13 cellular contexts compared by ENCODE assay signal in genomic region chr10:101968910-101969321, GRCh38.
DNase-seq lines count a peak whose midpoint lies in the region; ATAC-seq and TF ChIP-seq lines count a peak whose summit lies in the region.
"Had no signal": no experiment of that assay in that cellular context is flagged by ENCODE, and none has a peak within 500 bp of the region (broad histone marks: within the 10 kb centered on the region; RNA-seq: fewer than 3 reads in every experiment).

No MANE protein-coding gene starts in this region.

- peak overlapping the region; percentile 25 for H3K27ac Mint-ChIP-seq in CD4-positive, alpha-beta T cell
- H3K27ac Mint-ChIP-seq in brain, result peak overlapping the region in 3 of 5 experiments; percentile 31 to 72 (median 57)

- H3K4me1 Mint-ChIP-seq in CD4-positive, alpha-beta T cell (ENCODE audit: low read depth), result peaks cover 24% of the 10 kb centered on the region
- peaks cover 32% of the 10 kb centered on the region for H3K4me1 Mint-ChIP-seq in brain

- H3K27ac ChIP-seq in CD4-positive, alpha-beta T cell (ENCODE audit: low read depth, low read length), result no peak overlapping the region
- H3K27ac ChIP-seq: foreskin keratinocyte, thoracic aorta had no signal

- intact Hi-C loops in CD4-positive, alpha-beta T cell (cut with DNase I, micrococcal nuclease), result loop anchor here in 1 of 2 experiments (10.0 kb wide), 1 partner anchor 626 kb away; no protein-coding TSS in a partner anchor

- H3K9me3 Mint-ChIP-seq in CD4-positive, alpha-beta T cell, result no peaks in the 10 kb centered on the region
- no peaks in the 10 kb centered on the region for H3K9me3 Mint-ChIP-seq in brain

- no peak overlapping the region for H3K4me3 Mint-ChIP-seq in CD4-positive, alpha-beta T cell
- no peak overlapping the region for H3K4me3 Mint-ChIP-seq in brain

- CTCF ChIA-PET in CD4-positive, alpha-beta T cell (lab: Charles Lee), result interaction anchor here (1.8 kb wide), 1 partner anchor 78 kb away, joined by 5 read pairs; no protein-coding TSS in a partner anchor

- H3K27me3 ChIP-seq in CD4-positive, alpha-beta T cell (ENCODE audit: control insufficient read depth, insufficient read depth, low read length), result no peaks in the 10 kb centered on the region
- H3K27me3 ChIP-seq: foreskin keratinocyte had no signal

- ATAC-seq in CD4-positive, alpha-beta T cell (ENCODE audit: poor library complexity), result no peak
- ATAC-seq in GM18861 (IDR thresholded peaks at IDR 0.05; ENCODE audit: unreplicated experiment), result peak; percentile 47
- no peak for ATAC-seq in HG02623 (IDR thresholded peaks at IDR 0.05; ENCODE audit: unreplicated experiment)
- ATAC-seq: foreskin keratinocyte had no signal

- no peak for TF ChIP-seq CTCF in CD4-positive, alpha-beta T cell (IDR thresholded peaks at IDR 0.05)
- no peak for TF ChIP-seq CTCF in brain (conservative IDR thresholded peaks at IDR 0.05)

- H3K27me3 Mint-ChIP-seq in CD4-positive, alpha-beta T cell, result no peaks in the 10 kb centered on the region
- H3K27me3 Mint-ChIP-seq in brain, result no peaks in the 10 kb centered on the region

- POLR2A ChIA-PET in CD4-positive, alpha-beta T cell (lab: Charles Lee), result interaction anchor here (1.2 kb wide), 1 partner anchor 151 kb away, joined by 3 read pairs; the partner anchor contains the start of gene OGA

- no peaks in the 10 kb centered on the region for H3K9me3 ChIP-seq in CD4-positive, alpha-beta T cell (ENCODE audit: control insufficient read depth, low read length)
- H3K9me3 ChIP-seq: HAP-1, thoracic aorta had no signal

- H3K36me3 Mint-ChIP-seq in CD4-positive, alpha-beta T cell (ENCODE audit: low read depth), result peaks cover 84% of the 10 kb centered on the region
- peaks cover 68% of the 10 kb centered on the region for H3K36me3 Mint-ChIP-seq in brain

- DNase-seq in CD4-positive, alpha-beta T cell, result no peak
- DNase-seq in MV-4-11 (lab: John Stamatoyannopoulos, UW) (peak; percentile 33), DMS114 treated with DMSO at 0.1 percent for 48 hours (lab: John Stamatoyannopoulos, UW; ENCODE audit: unreplicated experiment) (no peak), occipital lobe (lab: John Stamatoyannopoulos, UW) (no peak)
- DNase-seq: effector CD4-positive, alpha-beta T cell; foreskin keratinocyte; kidney; NCI-H2029 treated with DMSO at 0.1 percent for 48 hours had no signal
